Comparison of ENCODE assay signal across 12 cellular contexts in the genomic region with DNA sequence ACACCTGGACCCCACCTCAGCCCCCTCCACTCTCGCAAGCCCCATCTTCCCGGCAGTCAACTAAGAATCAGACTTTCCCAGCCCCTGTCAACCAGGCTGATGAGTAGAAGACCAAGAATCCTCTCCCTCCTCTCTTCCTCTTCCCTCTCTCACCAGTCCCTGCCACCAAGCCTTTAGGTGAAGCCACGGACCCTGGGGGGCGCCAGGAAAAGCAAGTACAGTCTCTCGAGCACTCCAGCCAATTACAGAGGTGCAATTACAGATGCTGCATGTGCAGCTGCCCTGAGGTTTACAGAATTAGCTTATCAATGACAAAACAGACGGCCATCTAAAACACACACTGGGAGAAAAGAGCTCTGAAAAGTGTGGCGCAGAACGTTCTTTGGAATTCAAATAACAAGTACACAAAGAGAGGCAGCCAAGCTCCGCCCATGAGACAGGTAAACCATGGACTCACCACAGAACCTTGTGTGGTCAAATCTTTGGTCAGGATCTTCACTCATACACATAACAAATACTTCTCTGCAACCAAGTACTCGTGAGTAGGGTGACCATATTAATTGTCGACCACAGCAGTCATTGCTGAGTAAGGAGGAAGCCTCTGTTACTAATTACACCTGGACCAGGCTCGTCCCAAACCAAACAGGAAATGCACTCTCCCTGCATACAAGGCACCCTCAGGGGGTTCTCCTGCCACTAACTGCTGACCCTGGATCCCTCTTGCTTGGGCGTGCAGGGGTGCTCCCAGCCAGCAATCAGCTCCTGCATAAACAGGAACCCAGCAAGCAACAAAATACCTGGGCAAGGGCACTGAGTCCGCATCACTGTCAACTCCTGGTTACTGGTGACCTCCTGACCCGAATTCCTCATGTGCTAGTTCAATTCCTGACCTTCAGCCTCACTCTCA.
DNase-seq lines count a peak whose midpoint lies in the region; ATAC-seq and TF ChIP-seq lines count a peak whose summit lies in the region.
"Had no signal": no experiment of that assay in that cellular context is flagged by ENCODE, and none has a peak within 500 bp of the region (broad histone marks: within the 10 kb centered on the region; RNA-seq: fewer than 3 reads in every experiment).

No MANE protein-coding gene starts in this region.

- no peak for TF ChIP-seq CTCF in sigmoid colon (IDR thresholded peaks at IDR 0.05)

- H3K4me1 ChIP-seq in sigmoid colon: peaks cover 0 to 14% (median 2%) of the 10 kb centered on the region in 4 donors

- no peaks in the 10 kb centered on the region for H3K9me3 Mint-ChIP-seq in activated T-cell treated with anti-CD3 and anti-CD28 coated beads, Interleukin-2, amount 50 U/mL, for 24 hours

- no peaks in the 10 kb centered on the region for H3K9me3 ChIP-seq in sigmoid colon
- H3K9me3 ChIP-seq: transverse colon had no signal

- no peaks in the 10 kb centered on the region for H3K36me3 ChIP-seq in sigmoid colon
- H3K36me3 ChIP-seq: transverse colon had no signal

- no peaks in the 10 kb centered on the region for H3K27me3 ChIP-seq in sigmoid colon
- H3K27me3 ChIP-seq: transverse colon had no signal

- peaks cover 68% of the 10 kb centered on the region for H3K36me3 Mint-ChIP-seq in activated T-cell treated with anti-CD3 and anti-CD28 coated beads, Interleukin-2, amount 50 U/mL, for 24 hours (ENCODE audit: low read depth)

- peak overlapping the region; percentile 67 for H3K27ac ChIP-seq in substantia nigra (ENCODE audit: low read depth, low read length, poor library complexity, severe bottlenecking)
- no peak overlapping the region for H3K27ac ChIP-seq in sigmoid colon
- H3K27ac ChIP-seq: KMS-11 had no signal

- WGBS in sigmoid colon, 2 donors: 79 to 83% methylated on average over 15 of the region's 15 CpGs

- no peak for DNase-seq in activated T-cell treated with anti-CD3 and anti-CD28 coated beads, Interleukin-2, amount 50 U/mL, for 24 hours
- no peak for DNase-seq in activated T-cell treated with anti-CD3 and anti-CD28 coated beads, Interleukin-2, amount 50 U/mL, for 1 hour
- DNase-seq in SW480 (ENCODE audit: low spot score) (peak; percentile 48), substantia nigra (lab: John Stamatoyannopoulos, UW) (no peak), COLO829 (ENCODE audit: low spot score) (no peak), mucosa of gallbladder (ENCODE audit: low spot score) (no peak), sigmoid colon (no peak)
- DNase-seq: activated effector memory CD4-positive, alpha-beta T cell treated with Interleukin-2 at 50 U/mL for 16 hours; NCI-H510A treated with DMSO at 0.1 percent for 48 hours; transverse colon had no signal

- intact Hi-C loops in sigmoid colon (cut with DNase I): no loop called here

- no peak overlapping the region for H3K4me3 ChIP-seq in sigmoid colon
- H3K4me3 ChIP-seq: transverse colon had no signal

- H3K4me1 Mint-ChIP-seq in activated T-cell treated with anti-CD3 and anti-CD28 coated beads, Interleukin-2, amount 50 U/mL, for 24 hours (ENCODE audit: low read depth): peaks cover 96% of the 10 kb centered on the region

- no peak for TF ChIP-seq EP300 in sigmoid colon (IDR thresholded peaks at IDR 0.05)

- peak overlapping the region; percentile 20 for H3K4me3 Mint-ChIP-seq in activated T-cell treated with anti-CD3 and anti-CD28 coated beads, Interleukin-2, amount 50 U/mL, for 24 hours

- ATAC-seq in esophagus mucosa: peak; percentile 23

- no peak for TF ChIP-seq POLR2A in sigmoid colon (IDR thresholded peaks at IDR 0.05)

- peak overlapping the region; percentile 98 for H3K27ac Mint-ChIP-seq in activated T-cell treated with anti-CD3 and anti-CD28 coated beads, Interleukin-2, amount 50 U/mL, for 24 hours

- no peaks in the 10 kb centered on the region for H3K27me3 Mint-ChIP-seq in activated T-cell treated with anti-CD3 and anti-CD28 coated beads, Interleukin-2, amount 50 U/mL, for 24 hours
